In genomic region chr3:126951561-126951960, GRCh38 we compare ENCODE assay signal across 23 cellular contexts.
"Had no signal": no experiment of that assay in that cellular context is flagged by ENCODE, and none has a peak within 500 bp of the region (broad histone marks: within the 10 kb centered on the region; RNA-seq: fewer than 3 reads in every experiment).

No MANE protein-coding gene starts in this region.

- H3K27me3 Mint-ChIP-seq: activated CD8-positive, alpha-beta T cell treated with anti-CD3 and anti-CD28 coated beads for 36 hours; activated naive CD4-positive, alpha-beta T cell treated with anti-CD3 and anti-CD28 coated beads, Interleukin-2, amount 50 U/mL, for 24 hours had no signal

- H3K27ac Mint-ChIP-seq: activated CD8-positive, alpha-beta T cell treated with anti-CD3 and anti-CD28 coated beads for 36 hours; activated naive CD4-positive, alpha-beta T cell treated with anti-CD3 and anti-CD28 coated beads, Interleukin-2, amount 50 U/mL, for 24 hours; activated T-cell treated with anti-CD3 and anti-CD28 coated beads, Interleukin-2, amount 50 U/mL, for 72 hours; activated T-helper 2 cell treated with anti-CD3 and anti-CD28 coated beads, Interferon-gamma antibody, Interleukin-2, Interleukin-4, amounts not matched to agents 10 μg/mL and 5 μg/mL and 100 μg/mL, durations not matched to agents 14 hours and 24 hours and 36 hours; IgD-negative memory B cell had no signal

- H3K4me1 Mint-ChIP-seq: activated naive CD4-positive, alpha-beta T cell treated with anti-CD3 and anti-CD28 coated beads, Interleukin-2, amount 50 U/mL, for 24 hours had no signal

- H3K4me3 Mint-ChIP-seq: activated CD8-positive, alpha-beta T cell treated with anti-CD3 and anti-CD28 coated beads for 36 hours; activated naive CD4-positive, alpha-beta T cell treated with anti-CD3 and anti-CD28 coated beads, Interleukin-2, amount 50 U/mL, for 24 hours; activated T-cell treated with anti-CD3 and anti-CD28 coated beads, Interleukin-2, amount 50 U/mL, for 72 hours; IgD-negative memory B cell had no signal

- H3K9me3 Mint-ChIP-seq: activated CD8-positive, alpha-beta T cell treated with anti-CD3 and anti-CD28 coated beads for 36 hours; activated naive CD4-positive, alpha-beta T cell treated with anti-CD3 and anti-CD28 coated beads, Interleukin-2, amount 50 U/mL, for 24 hours; activated T-cell treated with anti-CD3 and anti-CD28 coated beads, Interleukin-2, amount 50 U/mL, for 72 hours; activated T-helper 2 cell treated with anti-CD3 and anti-CD28 coated beads, Interferon-gamma antibody, Interleukin-2, Interleukin-4, amounts not matched to agents 10 μg/mL and 5 μg/mL and 100 μg/mL, durations not matched to agents 14 hours and 24 hours and 36 hours; IgD-negative memory B cell had no signal

- ATAC-seq: activated CD4-positive, CD25-positive, alpha-beta regulatory T cell treated with anti-CD3 and anti-CD28 coated beads, Interleukin-2, amount 50 U/mL, for 24 hours; activated CD8-positive, alpha-beta T cell treated with anti-CD3 and anti-CD28 coated beads for 36 hours; activated T-cell treated with anti-CD3 and anti-CD28 coated beads, Interleukin-2, amount 50 U/mL, for 72 hours; Panc1 had no signal

- DNase-seq: activated CD4-positive, alpha-beta T cell treated with anti-CD3 and anti-CD28 coated beads for 4 hours; activated CD8-positive, alpha-beta memory T cell treated with anti-CD3 and anti-CD28 coated beads, Interleukin-2, amount 50 U/mL, for 4 hours; activated CD8-positive, alpha-beta T cell treated with anti-CD3 and anti-CD28 coated beads for 36 hours; activated naive CD4-positive, alpha-beta T cell; activated T-cell treated with anti-CD3 and anti-CD28 coated beads, Interleukin-2, amount 50 U/mL, for 72 hours; central memory CD4-positive, alpha-beta T cell; KG1; NCI-H1048; NCI-H1417; NCI-H1930; NCI-H2171; NCI-H226; NCI-H526; NK-92 treated with Interleukin-12 subunit alpha and Interleukin-12 subunit beta, amount 100 ng/mL, for 24 hours; OCI-M1; SHP77; T-helper 2 cell; WERI-Rb-1 had no signal
